Comparison of ENCODE assay signal across 21 cellular contexts in the genomic region with DNA sequence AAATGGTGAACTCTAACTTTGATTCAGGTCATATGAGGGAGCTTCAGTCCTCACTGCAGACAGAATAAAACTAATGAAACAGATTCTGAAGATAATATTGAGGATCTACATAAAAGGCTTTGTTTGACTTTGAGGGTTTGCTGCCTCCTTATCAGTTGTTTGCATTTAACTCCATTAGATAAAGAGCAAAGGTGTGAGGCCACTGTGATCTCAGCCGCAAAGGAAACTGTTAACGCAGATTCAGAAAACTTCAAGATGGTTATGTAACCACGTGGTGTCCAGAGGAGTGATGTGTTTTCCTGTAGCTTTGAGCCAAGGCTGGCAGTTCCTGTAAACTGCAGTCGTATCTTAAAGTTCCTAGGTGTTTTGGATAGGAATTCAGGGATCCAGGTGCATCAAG.
DNase-seq lines count a peak whose midpoint lies in the region; ATAC-seq and TF ChIP-seq lines count a peak whose summit lies in the region.
"Had no signal": no experiment of that assay in that cellular context is flagged by ENCODE, and none has a peak within 500 bp of the region (broad histone marks: within the 10 kb centered on the region; RNA-seq: fewer than 3 reads in every experiment).

No MANE protein-coding gene starts in this region.

- POLR2A ChIA-PET in IMR-90 (lab: Charles Lee; ENCODE audit: unreplicated experiment) = no interaction called here

- H2BK120ac ChIP-seq in IMR-90 (ENCODE audit: low read depth, low read length) = no peak overlapping the region

- H4K8ac ChIP-seq in IMR-90 (ENCODE audit: low read depth in 2 of 2, low read length in 2 of 2) = 0 out of 4 replicates have a peak overlapping the region, but pooled peaks of 1 of the 2 experiments have one; percentile 15

- H3K36me3 ChIP-seq in IMR-90 (ENCODE audit: control insufficient read depth, insufficient read depth, low read length) (no peaks in the 10 kb centered on the region), mucosa of descending colon (ENCODE audit: low read depth) (no peaks in the 10 kb centered on the region), WERI-Rb-1 (no peaks in the 10 kb centered on the region), neural progenitor cell (no peaks in the 10 kb centered on the region)
- H3K36me3 ChIP-seq: BLaER1, MG63 had no signal

- H3K9ac ChIP-seq in IMR-90 (ENCODE audit: low read depth, low read length) (no peak overlapping the region), neural progenitor cell (no peak overlapping the region)
- H3K9ac ChIP-seq: BLaER1 had no signal

- H3K9me1 ChIP-seq in IMR-90 (ENCODE audit: insufficient read depth, low read length) = no peaks in the 10 kb centered on the region

- no peaks in the 10 kb centered on the region for H4K20me1 ChIP-seq in IMR-90 (ENCODE audit: insufficient read depth, low read length)
- no peaks in the 10 kb centered on the region for H4K20me1 ChIP-seq in neural progenitor cell (ENCODE audit: low read depth)
- H4K20me1 ChIP-seq: BLaER1 had no signal

- TF ChIP-seq POLR2A in IMR-90 (IDR thresholded peaks at IDR 0.05; ENCODE audit: low read depth, low read length) = no peak

- peaks cover 2% of the 10 kb centered on the region for H3K4me1 ChIP-seq in IMR-90 (ENCODE audit: control insufficient read depth, insufficient read depth, low read length)
- no peaks in the 10 kb centered on the region for H3K4me1 ChIP-seq in mucosa of descending colon (ENCODE audit: low read depth)
- H3K4me1 ChIP-seq in neural progenitor cell = no peaks in the 10 kb centered on the region
- H3K4me1 ChIP-seq: BLaER1 had no signal

- H3K4ac ChIP-seq in IMR-90 (ENCODE audit: low read depth, low read length) = no peak overlapping the region; the same call in 1 of the 2 replicates

- no peak overlapping the region for H4K91ac ChIP-seq in IMR-90 (ENCODE audit: insufficient read depth, low read depth, low read length)

- dilution Hi-C loops in IMR-90 (cut with HindIII; ENCODE audit: low sequenced_read_pairs, unreplicated experiment) = no loop called here

- no peaks in the 10 kb centered on the region for H3K79me2 ChIP-seq in neural progenitor cell (ENCODE audit: low read depth)

- no peak overlapping the region for H2BK15ac ChIP-seq in IMR-90 (ENCODE audit: low read depth, low read length)

- H3K4me3 ChIP-seq in IMR-90 (ENCODE audit: insufficient read depth, low read depth, low read length) (no peak overlapping the region), mucosa of descending colon (no peak overlapping the region), WERI-Rb-1 (ENCODE audit: low read depth, low read length) (no peak overlapping the region), neural progenitor cell (no peak overlapping the region)
- H3K4me3 ChIP-seq: BLaER1, MG63 had no signal

- H2AFZ ChIP-seq in IMR-90 (replicated peaks; ENCODE audit: low read length, poor library complexity) (no peak overlapping the region), neural progenitor cell (replicated peaks) (no peak overlapping the region)

- no peak overlapping the region for H3K56ac ChIP-seq in IMR-90 (ENCODE audit: extremely low read depth, insufficient read depth, low read length)

- no TSS peak for BruUV-seq in IMR-90 (replicated peaks; lab: Mats Ljungman, UMichigan)

- no peak overlapping the region for H3K14ac ChIP-seq in IMR-90 (replicated peaks; ENCODE audit: low read depth, low read length)

- no peak overlapping the region for H2BK5ac ChIP-seq in IMR-90 (ENCODE audit: low read depth, low read length, poor library complexity, severe bottlenecking)

- H3K79me1 ChIP-seq in IMR-90 (ENCODE audit: low read depth in 1 of 2, low read length in 2 of 2) = no peaks in the 10 kb centered on the region

- intact Hi-C loops in IMR-90 (cut with micrococcal nuclease) (no loop called here), mucosa of descending colon (cut with DNase I, micrococcal nuclease) (no loop called here)

- H3K36me3 Mint-ChIP-seq in central memory CD8-positive, alpha-beta T cell (ENCODE audit: insufficient read depth) = no peaks in the 10 kb centered on the region
- no peaks in the 10 kb centered on the region for H3K36me3 Mint-ChIP-seq in neural progenitor cell

- 0% methylated on average over 1 of the region's 4 CpGs; no CpG with 5 or more reads in 1 of the 2 experiments for WGBS in IMR-90 (ENCODE audit: extremely low coverage in 2 of 2, insufficient read length in 1 of 2), 2 experiments

- no peak for DNase-seq in IMR-90
- DNase-seq in NCI-H146 treated with DMSO at 0.1 percent for 48 hours (lab: John Stamatoyannopoulos, UW; ENCODE audit: unreplicated experiment) = peak; percentile 6
- no peak for DNase-seq in central memory CD8-positive, alpha-beta T cell (ENCODE audit: low spot score in 2 of 2)
- peak in 1 of 3 donors; percentile 5 for DNase-seq in mucosa of descending colon
- no peak for DNase-seq in NAMALWA (ENCODE audit: low spot score)
- DNase-seq in WERI-Rb-1 = no peak
- no peak for DNase-seq in neural progenitor cell (ENCODE audit: low spot score)
- DNase-seq: CD8-positive, alpha-beta memory T cell; EL; HFFc6; Karpas-422; MG63; NCI-H1092; NCI-H1436; NCI-H2029; NCI-H2227 treated with DMSO at 0.1 percent for 48 hours; NCI-H510A treated with DMSO at 0.1 percent for 48 hours; NCI-H748 treated with DMSO at 0.1 percent for 48 hours; NK-92 treated with Interleukin-12 subunit alpha and Interleukin-12 subunit beta, amount 100 ng/mL, for 24 hours had no signal

- H3K9me3 ChIP-seq in IMR-90 (ENCODE audit: control insufficient read depth, insufficient read depth, low read length) (no peaks in the 10 kb centered on the region), mucosa of descending colon (no peaks in the 10 kb centered on the region), WERI-Rb-1 (ENCODE audit: severe bottlenecking) (no peaks in the 10 kb centered on the region), neural progenitor cell (ENCODE audit: low read depth) (no peaks in the 10 kb centered on the region)
- H3K9me3 ChIP-seq: BLaER1, MG63 had no signal

- TF ChIP-seq CTCF in IMR-90 (conservative IDR thresholded peaks at IDR 0.05; ENCODE audit: low read depth, low read length) (no peak), mucosa of descending colon (IDR thresholded peaks at IDR 0.05) (no peak), WERI-Rb-1 (IDR thresholded peaks at IDR 0.05; ENCODE audit: low read depth, low read length) (no peak), neural progenitor cell (IDR thresholded peaks at IDR 0.05) (no peak)

- no peaks in the 10 kb centered on the region for H3K27me3 Mint-ChIP-seq in central memory CD8-positive, alpha-beta T cell
- no peaks in the 10 kb centered on the region for H3K27me3 Mint-ChIP-seq in neural progenitor cell (ENCODE audit: insufficient read depth, low read depth)
- H3K27me3 Mint-ChIP-seq: CD8-positive, alpha-beta memory T cell had no signal

- H3K27ac ChIP-seq in IMR-90 (ENCODE audit: insufficient read depth, low read length) = no peak overlapping the region
- H3K27ac ChIP-seq in WERI-Rb-1 = no peak overlapping the region
- no peak overlapping the region for H3K27ac ChIP-seq in neural progenitor cell
- H3K27ac ChIP-seq: BLaER1 had no signal

- ATAC-seq in IMR-90 (ENCODE audit: low read depth) = no peak
- no peak for ATAC-seq in central memory CD8-positive, alpha-beta T cell (replicated peaks; ENCODE audit: extremely low read depth, poor library complexity, severe bottlenecking)
- peak; percentile 13 for ATAC-seq in mucosa of descending colon
- no peak for ATAC-seq in HG02973 (IDR thresholded peaks at IDR 0.05; ENCODE audit: unreplicated experiment)

- no peaks in the 10 kb centered on the region for H3F3A ChIP-seq in neural progenitor cell (ENCODE audit: low read depth)

- peak overlapping the region; percentile 48; the same call in 1 of the 2 replicates for H4K5ac ChIP-seq in IMR-90 (ENCODE audit: low read depth, low read length)

- no peak overlapping the region for H2BK20ac ChIP-seq in IMR-90 (ENCODE audit: low read depth, low read length)

- no peak overlapping the region for H3K4me3 Mint-ChIP-seq in central memory CD8-positive, alpha-beta T cell
- no peak overlapping the region for H3K4me3 Mint-ChIP-seq in neural progenitor cell
- H3K4me3 Mint-ChIP-seq: CD8-positive, alpha-beta memory T cell; HFFc6 had no signal

- no peaks in the 10 kb centered on the region for H3K9me3 Mint-ChIP-seq in central memory CD8-positive, alpha-beta T cell
- peaks cover 4% of the 10 kb centered on the region for H3K9me3 Mint-ChIP-seq in neural progenitor cell
- H3K9me3 Mint-ChIP-seq: HFFc6 had no signal

- H3K18ac ChIP-seq in IMR-90 (ENCODE audit: low read depth, low read length) = peak overlapping the region; percentile 3; the same call in 1 of the 2 replicates

- CTCF ChIA-PET in IMR-90 (lab: Yijun Ruan, JAX) = no interaction called here

- no peak overlapping the region for H2AK9ac ChIP-seq in IMR-90 (replicated peaks; ENCODE audit: low read depth, low read length, poor library complexity)

- in situ Hi-C loops in IMR-90 (cut with MboI; ENCODE audit: low sequenced_read_pairs) = no loop called here

- H3K4me1 Mint-ChIP-seq in central memory CD8-positive, alpha-beta T cell = peaks cover 18% of the 10 kb centered on the region
- H3K4me1 Mint-ChIP-seq in neural progenitor cell = no peaks in the 10 kb centered on the region

- peak overlapping the region; percentile 12 for H3K27ac Mint-ChIP-seq in central memory CD8-positive, alpha-beta T cell (ENCODE audit: low read depth)
- H3K27ac Mint-ChIP-seq in neural progenitor cell = no peak overlapping the region
- H3K27ac Mint-ChIP-seq: HFFc6 had no signal

- H2AK5ac ChIP-seq in IMR-90 (ENCODE audit: low read depth, low read length) = no peak overlapping the region

- no peak for TF ChIP-seq RAD21 in IMR-90 (IDR thresholded peaks at IDR 0.05; ENCODE audit: low read length)

- no peak overlapping the region for H3K23ac ChIP-seq in IMR-90 (ENCODE audit: low read depth, low read length)

- H3K27me3 ChIP-seq in IMR-90 (ENCODE audit: control insufficient read depth, insufficient read depth, low read length) = no peaks in the 10 kb centered on the region
- H3K27me3 ChIP-seq in WERI-Rb-1 (ENCODE audit: insufficient read depth, low read depth, severe bottlenecking) = no peaks in the 10 kb centered on the region
- no peaks in the 10 kb centered on the region for H3K27me3 ChIP-seq in neural progenitor cell
- H3K27me3 ChIP-seq: BLaER1, MG63 had no signal

- H3K4me2 ChIP-seq in IMR-90 (ENCODE audit: low read depth, low read length) (no peak overlapping the region), neural progenitor cell (no peak overlapping the region)
- H3K4me2 ChIP-seq: BLaER1 had no signal

TF ChIP-seq in IMR-90, 13 proteins besides CTCF, POLR2A, EP300 and RAD21 (continues in another document):
- TF ChIP-seq MAZ (IDR thresholded peaks at IDR 0.05; ENCODE audit: borderline replicate concordance, low read depth, low read length) (no peak), MXI1 (IDR thresholded peaks at IDR 0.05; ENCODE audit: borderline replicate concordance, low read depth, low read length) (no peak), BHLHE40 (IDR thresholded peaks at IDR 0.05; ENCODE audit: low read depth, low read length) (no peak), SMC3 (IDR thresholded peaks at IDR 0.05; ENCODE audit: low read depth, low read length) (no peak), RCOR1 (IDR thresholded peaks at IDR 0.05; ENCODE audit: insufficient replicate concordance, low read length) (no peak), FOS (IDR thresholded peaks at IDR 0.05; ENCODE audit: low read depth, low read length) (no peak), NFE2L2 (IDR thresholded peaks at IDR 0.05; ENCODE audit: low read depth, low read length) (no peak), CHD1 (IDR thresholded peaks at IDR 0.05; ENCODE audit: low read depth, low read length) (no peak)
